ENCODE assay signal across 15 cellular contexts in the genomic region with DNA sequence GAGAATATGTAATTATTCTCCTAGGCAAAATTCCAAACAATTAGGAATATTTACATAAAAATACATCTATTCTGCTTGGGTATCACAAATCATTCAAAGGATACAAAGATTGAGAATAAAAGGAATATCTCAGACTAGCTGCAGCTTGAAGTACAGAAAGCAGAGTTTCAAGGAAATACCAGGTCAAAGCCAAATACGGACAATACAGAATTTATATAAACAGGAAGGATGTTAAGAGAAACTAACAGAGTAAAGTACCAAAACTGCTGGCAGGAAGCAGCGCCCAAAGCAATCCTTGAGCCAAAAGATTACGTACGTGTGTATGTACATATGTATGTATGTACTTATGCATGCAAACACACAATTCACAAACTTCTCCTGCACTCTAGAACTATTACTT.
DNase-seq lines count a peak whose midpoint lies in the region; ATAC-seq, FAIRE-seq and TF ChIP-seq lines count a peak whose summit lies in the region.
"Had no signal": no experiment of that assay in that cellular context is flagged by ENCODE, and none has a peak within 500 bp of the region (broad histone marks: within the 10 kb centered on the region; RNA-seq: fewer than 3 reads in every experiment).

No MANE protein-coding gene starts in this region.

- H3K79me2 ChIP-seq in HepG2 (ENCODE audit: insufficient read depth, low read length) = peaks cover 19% of the 10 kb centered on the region
- peaks cover 91% of the 10 kb centered on the region for H3K79me2 ChIP-seq in hepatocyte
- peaks cover 92% of the 10 kb centered on the region for H3K79me2 ChIP-seq in smooth muscle cell (ENCODE audit: low read depth)

- WGBS in liver = 51% methylated on average over 4 of the region's 4 CpGs
- 71% methylated on average over 4 of the region's 4 CpGs for whole genome bisulfite sequencing in HepG2 (ENCODE audit: low lambda C conversion rate)
- WGBS in hepatocyte (ENCODE audit: low lambda C conversion rate, missing lambda C conversion rate) = 44% methylated on average over 4 of the region's 4 CpGs
- 6 to 26% (median 7%) methylated on average over 4 of the region's 4 CpGs for WGBS in ovary, 3 donors
- 62% methylated on average over 4 of the region's 4 CpGs for WGBS in smooth muscle cell (ENCODE audit: low lambda C conversion rate)

- H3K9me3 Mint-ChIP-seq in T-helper 1 cell treated with Interleukin-12 subunit alpha and Interleukin-12 subunit beta and Interleukin-4 antibody, amounts not matched to agents 30 μg/mL and 1 μg/mL, for 36 hours = peaks cover 15% of the 10 kb centered on the region

- H3K4me1 ChIP-seq in liver (ENCODE audit: control insufficient read depth in 4 of 4, insufficient read depth in 4 of 4, low read length in 3 of 4) = no peaks in the 10 kb centered on the region
- no peaks in the 10 kb centered on the region; the same call in 1 of the 2 replicates for H3K4me1 ChIP-seq in HepG2 (ENCODE audit: insufficient read depth, low read length)
- peaks cover 5% of the 10 kb centered on the region for H3K4me1 ChIP-seq in hepatocyte (ENCODE audit: insufficient read depth)
- peaks cover 9% of the 10 kb centered on the region for H3K4me1 ChIP-seq in ovary (ENCODE audit: insufficient read depth)
- H3K4me1 ChIP-seq in smooth muscle cell (ENCODE audit: low read depth) = peaks cover 12% of the 10 kb centered on the region

- H3K27ac Mint-ChIP-seq in T-helper 1 cell treated with Interleukin-12 subunit alpha and Interleukin-12 subunit beta and Interleukin-4 antibody, amounts not matched to agents 30 μg/mL and 1 μg/mL, for 36 hours = peak overlapping the region; percentile 61

- no peak for FAIRE-seq in HepG2 (lab: Jason Lieb, UNC)

- no peaks in the 10 kb centered on the region for H3K27me3 Mint-ChIP-seq in T-helper 1 cell treated with Interleukin-12 subunit alpha and Interleukin-12 subunit beta and Interleukin-4 antibody, amounts not matched to agents 30 μg/mL and 1 μg/mL, for 36 hours (ENCODE audit: low read depth)
- H3K27me3 Mint-ChIP-seq: brain; stimulated activated naive B cell treated with anti-CD40 and anti-IgM and Interleukin-4, amounts not matched to agents 10 μg/mL and 1 μg/mL and 100 μg/mL, for 72 hours had no signal

- TF ChIP-seq CTCF in liver (IDR thresholded peaks at IDR 0.05; ENCODE audit: low read depth, low read length, missing input control) = no peak
- TF ChIP-seq CTCF in HepG2 (CRISPR knock-in tag; IDR thresholded peaks at IDR 0.05) = no peak
- no peak for TF ChIP-seq CTCF in hepatocyte (IDR thresholded peaks at IDR 0.05; ENCODE audit: poor library complexity)
- TF ChIP-seq CTCF in ovary (IDR thresholded peaks at IDR 0.05) = no peak
- TF ChIP-seq CTCF in smooth muscle cell (IDR thresholded peaks at IDR 0.05; ENCODE audit: borderline replicate concordance, insufficient read depth, poor library complexity, severe bottlenecking) = no peak

- TF ChIP-seq RAD21 in liver (IDR thresholded peaks at IDR 0.05) (no peak), HepG2 (CRISPR knock-in tag; IDR thresholded peaks at IDR 0.05) (no peak)

- TF ChIP-seq EP300 in HepG2 (IDR thresholded peaks at IDR 0.05; ENCODE audit: low read depth in 2 of 2, low read length in 2 of 2) = no peak
- TF ChIP-seq EP300 in HepG2 (CRISPR knock-in tag; IDR thresholded peaks at IDR 0.05; ENCODE audit: borderline replicate concordance) = no peak
- no peak for TF ChIP-seq EP300 in ovary (IDR thresholded peaks at IDR 0.05)

- no peaks in the 10 kb centered on the region for H3K27me3 ChIP-seq in liver (ENCODE audit: control insufficient read depth in 4 of 4, insufficient read depth in 4 of 4, low read length in 3 of 4)
- no peaks in the 10 kb centered on the region for H3K27me3 ChIP-seq in HepG2 (ENCODE audit: control insufficient read depth in 1 of 2, insufficient read depth in 2 of 2, low read length in 2 of 2)
- H3K27me3 ChIP-seq in hepatocyte = no peaks in the 10 kb centered on the region
- no peaks in the 10 kb centered on the region for H3K27me3 ChIP-seq in ovary
- no peaks in the 10 kb centered on the region for H3K27me3 ChIP-seq in smooth muscle cell (ENCODE audit: low read depth)
- H3K27me3 ChIP-seq: heart left ventricle had no signal

- H3K9me2 ChIP-seq in hepatocyte (replicated peaks; ENCODE audit: insufficient read depth) = no peaks in the 10 kb centered on the region

- BruUV-seq in HepG2 (replicated peaks; lab: Mats Ljungman, UMichigan) = no TSS peak

- intact Hi-C loops in HepG2 (cut with micrococcal nuclease; ENCODE audit: unreplicated experiment) = no loop called here
- intact Hi-C loops in ovary (cut with DNase I) = no loop called here

- H3K9ac ChIP-seq in liver (ENCODE audit: low read depth in 1 of 2, low read length in 2 of 2) (no peak overlapping the region), HepG2 (ENCODE audit: insufficient read depth, low read depth, low read length) (no peak overlapping the region), smooth muscle cell (ENCODE audit: low read depth) (no peak overlapping the region)

- TF ChIP-seq POLR2A in HepG2 (IDR thresholded peaks at IDR 0.05; ENCODE audit: insufficient read depth in 1 of 2, low read depth in 2 of 2, low read length in 2 of 2) = no peak
- TF ChIP-seq POLR2A in ovary (IDR thresholded peaks at IDR 0.05) = no peak

- peaks cover 27% of the 10 kb centered on the region for H3K4me1 Mint-ChIP-seq in T-helper 1 cell treated with Interleukin-12 subunit alpha and Interleukin-12 subunit beta and Interleukin-4 antibody, amounts not matched to agents 30 μg/mL and 1 μg/mL, for 36 hours (ENCODE audit: low read depth)

- H3K4me2 ChIP-seq in HepG2 (ENCODE audit: low read depth, low read length) (no peak overlapping the region), hepatocyte (peak overlapping the region; percentile 13), smooth muscle cell (no peak overlapping the region)

- CTCF ChIA-PET in HepG2 (lab: Yijun Ruan, JAX; ENCODE audit: low intra/inter-chr PET ratio, low total read pairs) = no interaction called here

- H2AFZ ChIP-seq in HepG2 (ENCODE audit: low read length) (no peak overlapping the region), hepatocyte (no peak overlapping the region), smooth muscle cell (ENCODE audit: low read depth) (no peak overlapping the region)

- in situ Hi-C loops in HepG2 (cut with HindIII; ENCODE audit: extremely low pct_ligation_motif_present, low pct_unique_long_range_greater_than_20kb) = no loop called here

- H4K20me1 ChIP-seq in HepG2 (ENCODE audit: insufficient read depth, low read length) (no peaks in the 10 kb centered on the region), hepatocyte (ENCODE audit: insufficient read depth, poor library complexity, severe bottlenecking) (peaks cover 17% of the 10 kb centered on the region), smooth muscle cell (ENCODE audit: low read depth) (peaks cover 85% of the 10 kb centered on the region)

- H3F3A ChIP-seq in smooth muscle cell (ENCODE audit: low read depth) = peaks cover 7% of the 10 kb centered on the region

- H3K27ac ChIP-seq in liver (ENCODE audit: low read depth in 1 of 2, low read length in 2 of 2) (no peak overlapping the region), HepG2 (ENCODE audit: extremely low read length, insufficient read depth, low read length) (no peak overlapping the region), hepatocyte (peak overlapping the region; percentile 38), ovary (no peak overlapping the region), smooth muscle cell (ENCODE audit: low read depth) (no peak overlapping the region)
- H3K27ac ChIP-seq: psoas muscle had no signal

- POLR2A ChIA-PET in HepG2 (lab: Yijun Ruan, JAX) = no interaction called here

- H3K36me3 ChIP-seq in liver (ENCODE audit: control insufficient read depth in 4 of 4, insufficient read depth in 3 of 4, low read depth in 1 of 4, low read length in 3 of 4) (peaks cover 1 to 9% (median 7%) of the 10 kb centered on the region in 4 donors), HepG2 (replicated peaks in 1 of 2; ENCODE audit: control insufficient read depth in 1 of 2, insufficient read depth in 2 of 2, low read length in 2 of 2) (peaks cover 3 to 14% of the 10 kb centered on the region in 2 experiments), hepatocyte (replicated peaks; ENCODE audit: insufficient read depth, low read depth) (no peaks in the 10 kb centered on the region), ovary (no peaks in the 10 kb centered on the region), smooth muscle cell (ENCODE audit: low read depth) (peaks cover 3% of the 10 kb centered on the region)

- H3K4me3 ChIP-seq in liver (ENCODE audit: low read depth in 1 of 3, low read length in 3 of 3) = no peak overlapping the region
- H3K4me3 ChIP-seq in HepG2 (replicated peaks in 1 of 3; ENCODE audit: insufficient read depth in 1 of 3, low read depth in 2 of 3, low read length in 3 of 3) = no peak overlapping the region
- no peak overlapping the region for H3K4me3 ChIP-seq in hepatocyte
- H3K4me3 ChIP-seq in ovary = no peak overlapping the region
- no peak overlapping the region for H3K4me3 ChIP-seq in smooth muscle cell
- H3K4me3 ChIP-seq: heart left ventricle, psoas muscle had no signal

- DNase-seq in HepG2 (ENCODE audit: low spot score) (no peak), hepatocyte (ENCODE audit: low spot score) (peak; percentile 20), ovary (no peak), anterior cingulate cortex (lab: John Stamatoyannopoulos, UW) (no peak), smooth muscle cell (lab: John Stamatoyannopoulos, UW; ENCODE audit: unreplicated experiment) (no peak), COLO668 (lab: John Stamatoyannopoulos, UW; ENCODE audit: unreplicated experiment) (no peak)
- DNase-seq: heart left ventricle; mesendoderm; NCI-H345; psoas muscle; stimulated activated naive B cell treated with anti-CD40 and anti-IgM and Interleukin-4, amounts not matched to agents 10 μg/mL and 1 μg/mL and 100 μg/mL, for 72 hours had no signal

- peak overlapping the region; percentile 45 for H3K4me3 Mint-ChIP-seq in T-helper 1 cell treated with Interleukin-12 subunit alpha and Interleukin-12 subunit beta and Interleukin-4 antibody, amounts not matched to agents 30 μg/mL and 1 μg/mL, for 36 hours
- H3K4me3 Mint-ChIP-seq: brain; stimulated activated naive B cell treated with anti-CD40 and anti-IgM and Interleukin-4, amounts not matched to agents 10 μg/mL and 1 μg/mL and 100 μg/mL, for 72 hours had no signal

- peaks cover 34% of the 10 kb centered on the region for H3K36me3 Mint-ChIP-seq in T-helper 1 cell treated with Interleukin-12 subunit alpha and Interleukin-12 subunit beta and Interleukin-4 antibody, amounts not matched to agents 30 μg/mL and 1 μg/mL, for 36 hours (ENCODE audit: low read depth)

- H3K9me3 ChIP-seq in liver (ENCODE audit: control insufficient read depth in 4 of 4, low read length in 3 of 4) = no peaks in the 10 kb centered on the region
- no peaks in the 10 kb centered on the region for H3K9me3 ChIP-seq in HepG2 (ENCODE audit: low read length)
- peaks cover 9% of the 10 kb centered on the region for H3K9me3 ChIP-seq in hepatocyte (ENCODE audit: low read depth)
- H3K9me3 ChIP-seq in ovary = no peaks in the 10 kb centered on the region
- H3K9me3 ChIP-seq in smooth muscle cell (replicated peaks; ENCODE audit: low read depth) = no peaks in the 10 kb centered on the region
- H3K9me3 ChIP-seq: psoas muscle had no signal

- no peak for ATAC-seq in HepG2
- ATAC-seq: heart left ventricle; Panc1; psoas muscle; stimulated activated naive B cell treated with anti-CD40 and anti-IgM and Interleukin-4, amounts not matched to agents 10 μg/mL and 1 μg/mL and 100 μg/mL, for 72 hours had no signal

TF ChIP-seq in liver, 16 proteins besides CTCF, POLR2A, EP300 and RAD21 (continues in another document):
- peak; percentile 34 for TF ChIP-seq NR2F2 (IDR thresholded peaks at IDR 0.05)
